ENCODE assay signal across 8 cellular contexts in genomic region chr4:85825937-85826678, GRCh38.
A peak's percentile ranks its signal among the peaks of the same experiment; 100 is the strongest.
DNase-seq lines count a peak whose midpoint lies in the region; ATAC-seq, FAIRE-seq and TF ChIP-seq lines count a peak whose summit lies in the region.

No MANE protein-coding gene starts in this region.

- H3K27me3 Mint-ChIP-seq in HFFc6 (ENCODE audit: insufficient read depth) (no peaks in the 10 kb centered on the region), progenitor cell of endocrine pancreas (no peaks in the 10 kb centered on the region)

- no peak for FAIRE-seq in D721Med (lab: Jason Lieb, UNC)

- TF ChIP-seq CTCF in HFFc6 (IDR thresholded peaks at IDR 0.05): peak; percentile 60
- TF ChIP-seq CTCF in progenitor cell of endocrine pancreas (IDR thresholded peaks at IDR 0.05; ENCODE audit: unreplicated experiment): peak; percentile 47
- TF ChIP-seq CTCF in D721Med (IDR thresholded peaks at IDR 0.05; ENCODE audit: insufficient read depth, missing control alignments): no peak

- no peaks in the 10 kb centered on the region for H3K9me3 Mint-ChIP-seq in HFFc6
- no peaks in the 10 kb centered on the region for H3K9me3 Mint-ChIP-seq in progenitor cell of endocrine pancreas (ENCODE audit: low read depth)

- H3K36me3 Mint-ChIP-seq in HFFc6 (ENCODE audit: low read depth): no peaks in the 10 kb centered on the region
- no peaks in the 10 kb centered on the region for H3K36me3 Mint-ChIP-seq in progenitor cell of endocrine pancreas (ENCODE audit: insufficient read depth)

- H3K27ac Mint-ChIP-seq in HFFc6 (peak overlapping the region; percentile 50), progenitor cell of endocrine pancreas (peak overlapping the region; percentile 99)

- H3K4me3 Mint-ChIP-seq in HFFc6 (peak overlapping the region; percentile 31), progenitor cell of endocrine pancreas (ENCODE audit: low read depth) (peak overlapping the region; percentile 10)

- no peak for ATAC-seq in GM21723 (IDR thresholded peaks at IDR 0.05; ENCODE audit: unreplicated experiment)

- DNase-seq in DMS 273 treated with DMSO at 0.1 percent for 48 hours (lab: John Stamatoyannopoulos, UW): peak; percentile 79
- DNase-seq in HFFc6: peak; percentile 83
- DNase-seq in NCI-H526 (lab: John Stamatoyannopoulos, UW): peak; percentile 16 to 19
- DNase-seq in fibroblast of the conjunctiva (ENCODE audit: low read depth): peak; percentile 60
- DNase-seq in progenitor cell of endocrine pancreas (ENCODE audit: low spot score, unreplicated experiment): peak; percentile 36
- DNase-seq in 8988T: no peak
- no peak for DNase-seq in D721Med (ENCODE audit: insufficient read length, low spot score)

- peaks cover 89% of the 10 kb centered on the region for H3K4me1 Mint-ChIP-seq in HFFc6 (ENCODE audit: low read depth)
- H3K4me1 Mint-ChIP-seq in progenitor cell of endocrine pancreas (ENCODE audit: low read depth): peaks cover 44% of the 10 kb centered on the region

Comparison
In these comparisons a context has a peak if more than half of its experiments do, and no peak if none do; other contexts are left out.
1. DNase-seq: peak in DMS 273 treated with DMSO at 0.1 percent for 48 hours (single experiment), HFFc6 (single experiment), NCI-H526 (2 of 2), fibroblast of the conjunctiva (single experiment) and progenitor cell of endocrine pancreas (single experiment); none in 8988T (single experiment) and D721Med (single experiment).